21 cellular contexts compared by ENCODE assay signal in genomic region chr9:33438926-33439511, GRCh38. TPM values are rescaled to one million over a fixed set of nuclear protein-coding genes. Genes with fewer than 3 reads are reported as not detected.
"Had no signal": no experiment of that assay in that cellular context is flagged by ENCODE, and none has a peak within 500 bp of the region (broad histone marks: within the 10 kb centered on the region; RNA-seq: fewer than 3 reads in every experiment).

No MANE protein-coding gene starts in this region.

- DNase-seq: activated B cell treated with CpG ODN at 0.5 μM for 24 hours; activated CD4-positive, alpha-beta T cell treated with anti-CD3 and anti-CD28 coated beads for 48 hours; activated CD8-positive, alpha-beta memory T cell treated with anti-CD3 and anti-CD28 coated beads, Interleukin-2, amount 50 U/mL, for 4 hours; activated CD8-positive, alpha-beta T cell treated with anti-CD3 and anti-CD28 coated beads, Interleukin-2, amount 10 ng/mL, durations not matched to agents 7 days and 5 days; activated gamma-delta T cell; activated T-cell treated with anti-CD3 and anti-CD28 coated beads, Interleukin-2, amount 50 U/mL, for 72 hours; aorta; cortex of kidney; effector memory CD4-positive, alpha-beta T cell; islet precursor cell; left ventricle myocardium superior; mesenchymal stem cell; occipital lobe; T-helper 2 cell; testis had no signal

- H3K79me2 ChIP-seq: hepatocyte had no signal

- H3K4me2 ChIP-seq: hepatocyte had no signal

- H3K9me3 ChIP-seq: testis had no signal

- H3K27me3 ChIP-seq: hepatocyte, testis had no signal

- H3K9me3 Mint-ChIP-seq: activated B cell treated with CpG ODN at 0.5 μM for 24 hours; activated T-cell treated with anti-CD3 and anti-CD28 coated beads, Interleukin-2, amount 50 U/mL, for 72 hours; nephron; stimulated activated naive CD8-positive, alpha-beta T cell treated with anti-CD3 and anti-CD28 coated beads, Interleukin-15, Interleukin-2, amounts not matched to agents 100 ng/mL and 50 ng/mL, for 24 hours had no signal

- H3K27me3 Mint-ChIP-seq: stimulated activated naive CD8-positive, alpha-beta T cell treated with anti-CD3 and anti-CD28 coated beads, Interleukin-15, Interleukin-2, amounts not matched to agents 100 ng/mL and 50 ng/mL, for 24 hours had no signal

- H3K27ac ChIP-seq: hepatocyte, testis had no signal

- H3K4me3 ChIP-seq: hepatocyte, skin epidermis, testis had no signal

- H2AFZ ChIP-seq: hepatocyte had no signal

- H3K4me3 Mint-ChIP-seq: activated B cell treated with CpG ODN at 0.5 μM for 24 hours; activated CD8-positive, alpha-beta T cell treated with anti-CD3 and anti-CD28 coated beads, Interleukin-2, amount 10 ng/mL, durations not matched to agents 7 days and 5 days; activated T-cell treated with anti-CD3 and anti-CD28 coated beads, Interleukin-2, amount 50 U/mL, for 72 hours; nephron; stimulated activated naive CD8-positive, alpha-beta T cell treated with anti-CD3 and anti-CD28 coated beads, Interleukin-15, Interleukin-2, amounts not matched to agents 100 ng/mL and 50 ng/mL, for 24 hours had no signal

- FAIRE-seq: TTC549 had no signal

- H3K27ac Mint-ChIP-seq: activated B cell treated with CpG ODN at 0.5 μM for 24 hours; activated CD8-positive, alpha-beta T cell treated with anti-CD3 and anti-CD28 coated beads, Interleukin-2, amount 10 ng/mL, durations not matched to agents 7 days and 5 days; activated T-cell treated with anti-CD3 and anti-CD28 coated beads, Interleukin-2, amount 50 U/mL, for 72 hours; nephron; stimulated activated naive CD8-positive, alpha-beta T cell treated with anti-CD3 and anti-CD28 coated beads, Interleukin-15, Interleukin-2, amounts not matched to agents 100 ng/mL and 50 ng/mL, for 24 hours had no signal

- ATAC-seq: activated CD8-positive, alpha-beta T cell treated with anti-CD3 and anti-CD28 coated beads, Interleukin-2, amount 10 ng/mL, durations not matched to agents 7 days and 5 days; activated T-cell treated with anti-CD3 and anti-CD28 coated beads, Interleukin-2, amount 50 U/mL, for 72 hours had no signal

RNA-seq across cellular contexts. Expression of gene AQP3, which starts 8.4 kb away (rescaled TPM):
- total RNA-seq: occipital lobe had no signal

RNA-seq across cellular contexts. Expression of gene AQP7, which starts 36.7 kb away (rescaled TPM):
- total RNA-seq: activated B cell treated with CpG ODN at 0.5 μM for 24 hours; activated CD8-positive, alpha-beta T cell treated with anti-CD3 and anti-CD28 coated beads, Interleukin-2, amount 10 ng/mL, durations not matched to agents 7 days and 5 days; activated T-cell treated with anti-CD3 and anti-CD28 coated beads, Interleukin-2, amount 50 U/mL, for 72 hours; epithelial cell of proximal tubule; occipital lobe had no signal
